ENCODE assay signal across 9 cellular contexts in the genomic region with DNA sequence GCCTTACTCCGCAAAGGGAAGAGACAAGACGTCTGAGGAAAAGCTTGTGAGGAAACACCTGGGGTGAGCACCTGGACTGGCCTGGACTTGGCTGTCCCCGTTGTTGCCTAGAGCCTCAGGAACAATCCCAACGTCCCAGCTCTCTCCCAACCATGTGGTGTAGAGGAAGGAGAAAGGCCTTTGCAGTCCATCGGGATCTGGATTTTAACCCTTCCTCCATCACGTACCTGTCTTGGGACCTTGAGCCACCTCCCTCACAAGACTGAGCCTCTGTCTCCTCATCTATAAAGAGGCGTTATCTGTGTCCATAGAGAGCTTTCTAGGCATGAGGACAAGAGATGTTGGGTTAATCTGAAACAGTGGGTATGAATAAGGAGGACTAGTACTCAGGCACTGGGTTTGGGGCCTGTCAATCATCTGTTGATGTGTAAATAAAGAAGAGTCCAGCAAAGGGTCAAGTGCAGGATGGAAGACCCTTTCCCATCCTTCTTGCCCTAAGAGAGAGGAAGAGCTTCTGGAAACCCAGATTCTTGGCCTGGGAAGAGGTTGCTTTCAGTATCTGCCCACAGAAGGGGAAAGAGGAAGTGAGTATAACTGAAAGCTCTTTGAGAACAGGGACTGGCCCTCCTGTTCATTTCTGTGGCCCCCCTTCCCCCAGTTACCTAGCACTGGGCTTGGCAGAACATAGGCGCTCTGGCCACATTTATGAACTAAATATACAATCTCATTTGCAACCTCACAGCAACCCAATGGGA.
DNase-seq lines count a peak whose midpoint lies in the region; ATAC-seq and TF ChIP-seq lines count a peak whose summit lies in the region.
"Had no signal": no experiment of that assay in that cellular context is flagged by ENCODE, and none has a peak within 500 bp of the region (broad histone marks: within the 10 kb centered on the region; RNA-seq: fewer than 3 reads in every experiment).

No MANE protein-coding gene starts in this region.

- peaks cover 79% of the 10 kb centered on the region for H3K27me3 ChIP-seq in BLaER1
- H3K27me3 ChIP-seq in mammary epithelial cell (ENCODE audit: insufficient read depth, low read length) = no peaks in the 10 kb centered on the region
- no peaks in the 10 kb centered on the region for H3K27me3 ChIP-seq in GM23248 (replicated peaks; ENCODE audit: insufficient read depth)

- H3F3A ChIP-seq in GM23248 (ENCODE audit: insufficient read depth) = no peaks in the 10 kb centered on the region

- H3K79me2 ChIP-seq in mammary epithelial cell (ENCODE audit: insufficient read depth, low read length) (no peaks in the 10 kb centered on the region), GM23248 (ENCODE audit: insufficient read depth) (no peaks in the 10 kb centered on the region)

- H4K20me1 ChIP-seq in BLaER1 = no peaks in the 10 kb centered on the region
- H4K20me1 ChIP-seq in mammary epithelial cell (ENCODE audit: insufficient read depth, low read length) = no peaks in the 10 kb centered on the region
- H4K20me1 ChIP-seq in GM23248 (ENCODE audit: insufficient read depth) = no peaks in the 10 kb centered on the region

- intact Hi-C loops in mammary epithelial cell (cut with micrococcal nuclease) = loop anchor here (2.0 kb wide), 1 partner anchor 123 kb away; no protein-coding TSS in a partner anchor

- H3K4me1 ChIP-seq in BLaER1 (peaks cover 37% of the 10 kb centered on the region), mammary epithelial cell (ENCODE audit: insufficient read depth, low read length) (peaks cover 60% of the 10 kb centered on the region), GM23248 (ENCODE audit: insufficient read depth) (no peaks in the 10 kb centered on the region)

- CTCF ChIA-PET in mammary epithelial cell (lab: Charles Lee; ENCODE audit: low non-redundant PET) = interaction anchor here (0.6 to 1.6 kb wide), 3 partner anchors 50 to 200 kb away, joined by 3 to 27 read pairs (median 4); no protein-coding TSS in a partner anchor

- DNase-seq in mammary epithelial cell = no peak
- DNase-seq in T1000 (lab: John Stamatoyannopoulos, UW) = no peak
- DNase-seq in stimulated activated naive CD4-positive, alpha-beta T cell (lab: John Stamatoyannopoulos, UW) = no peak
- no peak for DNase-seq in GM23248
- no peak for DNase-seq in activated CD8-positive, alpha-beta memory T cell treated with anti-CD3 and anti-CD28 coated beads, Interleukin-2, amount 50 U/mL, for 4 hours

- dilution Hi-C loops in mammary epithelial cell (cut with HindIII; ENCODE audit: low sequenced_read_pairs) = no loop called here

- no peaks in the 10 kb centered on the region for H3K9me2 ChIP-seq in GM23248 (ENCODE audit: insufficient read depth)

- no peak overlapping the region for H3K4me3 ChIP-seq in BLaER1
- no peak overlapping the region for H3K4me3 ChIP-seq in mammary epithelial cell (replicated peaks in 1 of 3; ENCODE audit: insufficient read depth in 1 of 3, low read depth in 2 of 3, low read length in 3 of 3)
- no peak overlapping the region for H3K4me3 ChIP-seq in GM23248

- 51% methylated on average over 6 of the region's 8 CpGs for WGBS in mammary epithelial cell (ENCODE audit: low coverage, missing lambda C conversion rate)
- 79 to 82% methylated on average over 3 to 7 of the region's 8 CpGs for WGBS in GM23248 (ENCODE audit: low coverage in 1 of 2, low lambda C conversion rate in 2 of 2, missing lambda C conversion rate in 2 of 2), 2 experiments

- H3K27ac ChIP-seq in BLaER1 (peak overlapping the region; percentile 21; the same call in 1 of the 2 replicates), mammary epithelial cell (ENCODE audit: insufficient read depth, low read depth, low read length) (peak overlapping the region; percentile 96), GM23248 (no peak overlapping the region)
- H3K27ac ChIP-seq: KMS-11 had no signal

- peak overlapping the region; percentile 39 for H3K4me2 ChIP-seq in BLaER1
- no peak overlapping the region for H3K4me2 ChIP-seq in mammary epithelial cell (ENCODE audit: insufficient read depth, low read depth, low read length)
- H3K4me2 ChIP-seq in GM23248 (ENCODE audit: unreplicated experiment) = no peak overlapping the region
- H3K4me2 ChIP-seq: KMS-11 had no signal

- in situ Hi-C loops in mammary epithelial cell (cut with MboI; ENCODE audit: low sequenced_read_pairs in 2 of 2) = loop anchor here (5.0 to 10.0 kb wide), 3 partner anchors 97 to 196 kb away; no protein-coding TSS in a partner anchor
- in situ Hi-C loops in GM23248 (cut with MboI) = no loop called here

- no peaks in the 10 kb centered on the region for H3K36me3 ChIP-seq in BLaER1
- H3K36me3 ChIP-seq in mammary epithelial cell (ENCODE audit: insufficient read depth, low read length) = no peaks in the 10 kb centered on the region
- no peaks in the 10 kb centered on the region for H3K36me3 ChIP-seq in GM23248 (ENCODE audit: low read depth)

- H2AFZ ChIP-seq in mammary epithelial cell (ENCODE audit: low read depth, low read length) (peak overlapping the region; percentile 14), GM23248 (no peak overlapping the region)

- H3K9me3 ChIP-seq in BLaER1 (no peaks in the 10 kb centered on the region), mammary epithelial cell (replicated peaks; ENCODE audit: insufficient read depth, low read length) (no peaks in the 10 kb centered on the region), GM23248 (ENCODE audit: low read depth) (no peaks in the 10 kb centered on the region)

- TSS peak; percentile 62 for BruUV-seq in mammary epithelial cell (replicated peaks; lab: Mats Ljungman, UMichigan)

- ATAC-seq in GM19452 (IDR thresholded peaks at IDR 0.05; ENCODE audit: unreplicated experiment) (peak; percentile 88), HG03139 (IDR thresholded peaks at IDR 0.05; ENCODE audit: unreplicated experiment) (peak; percentile 89)

- TF ChIP-seq CTCF in mammary epithelial cell (conservative IDR thresholded peaks at IDR 0.05 in 1 of 2, IDR thresholded peaks at IDR 0.05 in 1 of 2; ENCODE audit: extremely low read depth in 1 of 2, insufficient read depth in 1 of 2, low read depth in 1 of 2, low read length in 2 of 2) = no peak

- H3K9ac ChIP-seq in BLaER1 = no peak overlapping the region
- H3K9ac ChIP-seq in mammary epithelial cell (ENCODE audit: insufficient read depth, low read length) = peak overlapping the region; percentile 72
- H3K9ac ChIP-seq in GM23248 = no peak overlapping the region
- H3K9ac ChIP-seq: KMS-11 had no signal
